In the genomic region with DNA sequence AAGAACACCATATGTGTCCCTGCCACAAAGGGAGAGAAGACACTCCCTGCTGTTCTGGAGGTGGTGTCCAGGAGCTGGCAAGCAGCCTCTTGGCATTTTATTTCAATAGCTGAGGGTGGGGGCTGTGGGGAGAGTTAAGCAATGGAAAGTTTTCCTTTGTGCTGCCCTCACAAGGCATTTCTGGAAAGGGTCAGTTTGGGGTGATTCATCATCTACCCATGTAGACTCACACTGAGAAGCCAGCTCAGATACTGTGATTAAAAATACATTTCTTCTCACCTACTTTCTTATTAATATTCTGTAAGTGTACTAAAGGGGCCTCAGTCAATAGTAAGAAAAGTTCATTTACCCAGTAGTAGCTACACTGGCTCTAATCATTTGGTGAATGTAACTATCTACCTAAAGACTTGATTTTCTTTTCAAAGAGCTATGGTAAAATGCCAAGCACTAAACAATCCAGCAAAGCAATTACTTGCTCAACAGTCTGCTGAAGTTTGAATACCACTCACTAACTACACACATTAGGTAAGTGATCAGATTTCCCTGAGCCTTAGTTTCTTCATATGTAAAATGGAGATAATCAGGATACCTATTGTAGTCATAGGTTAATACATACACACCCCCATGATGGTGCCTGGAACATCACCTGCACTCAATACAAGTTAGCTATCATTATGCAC, we compare ENCODE assay signal across 11 cellular contexts. TPM values are rescaled to one million over a fixed set of nuclear protein-coding genes. Genes with fewer than 3 reads are reported as not detected.
DNase-seq lines count a peak whose midpoint lies in the region; ATAC-seq, FAIRE-seq and TF ChIP-seq lines count a peak whose summit lies in the region.
"Had no signal": no experiment of that assay in that cellular context is flagged by ENCODE, and none has a peak within 500 bp of the region (broad histone marks: within the 10 kb centered on the region; RNA-seq: fewer than 3 reads in every experiment).

No MANE protein-coding gene starts in this region.

- H3K9me3 ChIP-seq in RWPE2 (ENCODE audit: severe bottlenecking): no peaks in the 10 kb centered on the region
- no peaks in the 10 kb centered on the region for H3K9me3 ChIP-seq in osteoblast (ENCODE audit: low read depth, low read length)

- POLR2A ChIA-PET in BJ (lab: Charles Lee): interaction anchor here (1.1 kb wide), 1 partner anchor 17 kb away, joined by 7 read pairs; no protein-coding TSS in a partner anchor

- peak overlapping the region; percentile 68 for H3K4me2 ChIP-seq in osteoblast (ENCODE audit: insufficient read depth, low read length)

- ATAC-seq in RWPE2 (ENCODE audit: low read depth) (peak; percentile 95), HG02763 (IDR thresholded peaks at IDR 0.05; ENCODE audit: unreplicated experiment) (no peak)
- ATAC-seq: stimulated activated memory B cell treated with anti-CD40 and anti-IgM and Interleukin-4, amounts not matched to agents 10 μg/mL and 1 μg/mL and 100 μg/mL, for 72 hours had no signal

- H3K27ac ChIP-seq in RWPE2 (ENCODE audit: poor library complexity, severe bottlenecking) (peak overlapping the region; percentile 35), osteoblast (ENCODE audit: low read depth, low read length) (peak overlapping the region; percentile 81)

- H3K4me3 ChIP-seq in BJ (ENCODE audit: low read depth, low read length) (no peak overlapping the region), RWPE2 (ENCODE audit: severe bottlenecking) (no peak overlapping the region), fibroblast of pulmonary artery (replicated peaks; ENCODE audit: low read depth, low read length) (no peak overlapping the region), osteoblast (ENCODE audit: insufficient read depth, low read length) (no peak overlapping the region)

- CTCF ChIA-PET in BJ (lab: Yijun Ruan, JAX): interaction anchor here (0.9 to 1.6 kb wide), 8 partner anchors 10 to 224 kb away, joined by 3 to 7 read pairs (median 3); no protein-coding TSS in a partner anchor

- no peaks in the 10 kb centered on the region for H3K79me2 ChIP-seq in osteoblast (ENCODE audit: insufficient read depth, low read length)

- no peak for TF ChIP-seq CTCF in BJ (IDR thresholded peaks at IDR 0.05; ENCODE audit: insufficient read depth, low read depth, low read length)
- no peak for TF ChIP-seq CTCF in RWPE2 (IDR thresholded peaks at IDR 0.05; ENCODE audit: poor library complexity, severe bottlenecking)
- no peak for TF ChIP-seq CTCF in fibroblast of pulmonary artery (IDR thresholded peaks at IDR 0.05; ENCODE audit: low read length, missing control alignments)
- TF ChIP-seq CTCF in osteoblast (IDR thresholded peaks at IDR 0.05; ENCODE audit: extremely low read depth, low read depth, low read length): no peak

- H3K4me1 ChIP-seq in RWPE2 (ENCODE audit: insufficient read depth, poor library complexity, severe bottlenecking): peaks cover 16% of the 10 kb centered on the region
- H3K4me1 ChIP-seq in osteoblast (ENCODE audit: insufficient read depth, low read length): peaks cover 35% of the 10 kb centered on the region

- H3K27me3 ChIP-seq in BJ (ENCODE audit: control insufficient read depth, insufficient read depth, low read length) (no peaks in the 10 kb centered on the region), RWPE2 (ENCODE audit: insufficient read depth, poor library complexity, severe bottlenecking) (no peaks in the 10 kb centered on the region), osteoblast (ENCODE audit: insufficient read depth, low read length) (no peaks in the 10 kb centered on the region)

- peak overlapping the region; percentile 45 for H2AFZ ChIP-seq in osteoblast (ENCODE audit: low read length)

- no peak for FAIRE-seq in GM19239 (lab: Jason Lieb, UNC)
- FAIRE-seq: islet of Langerhans had no signal

- H3K36me3 ChIP-seq in BJ (ENCODE audit: control insufficient read depth, insufficient read depth, low read length): no peaks in the 10 kb centered on the region
- H3K36me3 ChIP-seq in RWPE2 (ENCODE audit: low read depth): no peaks in the 10 kb centered on the region
- no peaks in the 10 kb centered on the region for H3K36me3 ChIP-seq in osteoblast (ENCODE audit: insufficient read depth, low read length)

- H4K20me1 ChIP-seq in osteoblast (ENCODE audit: insufficient read depth, low read length): no peaks in the 10 kb centered on the region

- peak; percentile 80 for DNase-seq in BJ (ENCODE audit: low read depth)
- DNase-seq in RWPE2 (ENCODE audit: low spot score): peak; percentile 72
- DNase-seq in fibroblast of pulmonary artery (ENCODE audit: low read depth): peak; percentile 91
- DNase-seq in osteoblast (ENCODE audit: insufficient read length, low spot score, missing footprints): no peak
- no peak for DNase-seq in GM19239 (ENCODE audit: insufficient read length, low spot score)
- DNase-seq in DMS79 (lab: John Stamatoyannopoulos, UW): no peak
- DNase-seq in activated CD4-positive, alpha-beta T cell treated with anti-CD3 and anti-CD28 coated beads, Interleukin-2, amount 50 U/mL, for 48 hours: no peak
- DNase-seq: NCI-H2171 had no signal

RNA-seq across cellular contexts. Expression of a gene that starts 55.1 kb away (rescaled TPM):
- polyA plus RNA-seq in BJ (2011; rRNA removed): 0.60 and 0.83 TPM in 2 replicates
- 1.5 and 2.2 TPM in 2 replicates for polyA minus RNA-seq in BJ (2011; rRNA and poly(A)+ RNA removed)
- 0.72 and 1.5 TPM in 2 replicates for total RNA-seq in osteoblast

Comparison
In these comparisons a context has a peak if more than half of its experiments do, and no peak if none do; other contexts are left out.
1. DNase-seq: peak in BJ (single experiment), RWPE2 (single experiment) and fibroblast of pulmonary artery (single experiment); none in osteoblast (single experiment), GM19239 (single experiment), DMS79 (single experiment) and activated CD4-positive, alpha-beta T cell treated with anti-CD3 and anti-CD28 coated beads, Interleukin-2, amount 50 U/mL, for 48 hours (0 of 2).